Comparison of ENCODE assay signal across 1 cellular context in the genomic region with DNA sequence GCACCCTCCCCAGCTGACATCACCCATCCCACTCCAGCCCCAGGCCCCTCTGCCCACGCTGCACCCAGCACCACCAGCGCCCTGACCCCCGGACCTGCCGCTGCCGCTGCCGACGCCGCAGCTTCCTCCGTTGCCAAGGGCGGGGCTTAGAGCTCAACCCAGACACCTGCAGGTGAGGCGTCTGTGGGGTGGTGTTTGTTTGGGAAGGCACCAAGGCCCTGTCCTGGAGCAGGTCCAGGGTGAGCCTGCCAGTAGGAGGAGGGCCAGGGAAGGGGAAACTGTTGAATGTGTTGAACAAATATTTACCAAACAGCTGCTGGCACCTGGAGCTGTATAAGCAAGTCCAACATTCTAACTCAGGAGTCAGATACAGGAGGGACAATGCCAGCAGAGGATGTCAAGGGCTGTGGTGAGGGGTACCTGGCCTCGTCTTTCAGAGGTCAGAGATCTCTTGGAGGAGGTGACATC.
TF ChIP-seq lines count a peak whose summit lies in the region.

No MANE protein-coding gene starts in this region.

TF ChIP-seq in HepG2, 621 proteins besides CTCF, POLR2A, EP300 and RAD21 (continued from another document and continues in another):
- TF ChIP-seq, protein P1, sequence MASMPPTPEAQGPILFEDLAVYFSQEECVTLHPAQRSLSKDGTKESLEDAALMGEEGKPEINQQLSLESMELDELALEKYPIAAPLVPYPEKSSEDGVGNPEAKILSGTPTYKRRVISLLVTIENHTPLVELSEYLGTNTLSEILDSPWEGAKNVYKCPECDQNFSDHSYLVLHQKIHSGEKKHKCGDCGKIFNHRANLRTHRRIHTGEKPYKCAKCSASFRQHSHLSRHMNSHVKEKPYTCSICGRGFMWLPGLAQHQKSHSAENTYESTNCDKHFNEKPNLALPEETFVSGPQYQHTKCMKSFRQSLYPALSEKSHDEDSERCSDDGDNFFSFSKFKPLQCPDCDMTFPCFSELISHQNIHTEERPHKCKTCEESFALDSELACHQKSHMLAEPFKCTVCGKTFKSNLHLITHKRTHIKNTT (CRISPR knock-in tag; IDR thresholded peaks at IDR 0.05) = no peak
- TF ChIP-seq, protein P2, sequence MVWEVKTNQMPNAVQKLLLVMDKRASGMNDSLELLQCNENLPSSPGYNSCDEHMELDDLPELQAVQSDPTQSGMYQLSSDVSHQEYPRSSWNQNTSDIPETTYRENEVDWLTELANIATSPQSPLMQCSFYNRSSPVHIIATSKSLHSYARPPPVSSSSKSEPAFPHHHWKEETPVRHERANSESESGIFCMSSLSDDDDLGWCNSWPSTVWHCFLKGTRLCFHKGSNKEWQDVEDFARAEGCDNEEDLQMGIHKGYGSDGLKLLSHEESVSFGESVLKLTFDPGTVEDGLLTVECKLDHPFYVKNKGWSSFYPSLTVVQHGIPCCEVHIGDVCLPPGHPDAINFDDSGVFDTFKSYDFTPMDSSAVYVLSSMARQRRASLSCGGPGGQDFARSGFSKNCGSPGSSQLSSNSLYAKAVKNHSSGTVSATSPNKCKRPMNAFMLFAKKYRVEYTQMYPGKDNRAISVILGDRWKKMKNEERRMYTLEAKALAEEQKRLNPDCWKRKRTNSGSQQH (CRISPR knock-in tag; IDR thresholded peaks at IDR 0.05; ENCODE audit: low read depth) = no peak
- TF ChIP-seq, protein P3, sequence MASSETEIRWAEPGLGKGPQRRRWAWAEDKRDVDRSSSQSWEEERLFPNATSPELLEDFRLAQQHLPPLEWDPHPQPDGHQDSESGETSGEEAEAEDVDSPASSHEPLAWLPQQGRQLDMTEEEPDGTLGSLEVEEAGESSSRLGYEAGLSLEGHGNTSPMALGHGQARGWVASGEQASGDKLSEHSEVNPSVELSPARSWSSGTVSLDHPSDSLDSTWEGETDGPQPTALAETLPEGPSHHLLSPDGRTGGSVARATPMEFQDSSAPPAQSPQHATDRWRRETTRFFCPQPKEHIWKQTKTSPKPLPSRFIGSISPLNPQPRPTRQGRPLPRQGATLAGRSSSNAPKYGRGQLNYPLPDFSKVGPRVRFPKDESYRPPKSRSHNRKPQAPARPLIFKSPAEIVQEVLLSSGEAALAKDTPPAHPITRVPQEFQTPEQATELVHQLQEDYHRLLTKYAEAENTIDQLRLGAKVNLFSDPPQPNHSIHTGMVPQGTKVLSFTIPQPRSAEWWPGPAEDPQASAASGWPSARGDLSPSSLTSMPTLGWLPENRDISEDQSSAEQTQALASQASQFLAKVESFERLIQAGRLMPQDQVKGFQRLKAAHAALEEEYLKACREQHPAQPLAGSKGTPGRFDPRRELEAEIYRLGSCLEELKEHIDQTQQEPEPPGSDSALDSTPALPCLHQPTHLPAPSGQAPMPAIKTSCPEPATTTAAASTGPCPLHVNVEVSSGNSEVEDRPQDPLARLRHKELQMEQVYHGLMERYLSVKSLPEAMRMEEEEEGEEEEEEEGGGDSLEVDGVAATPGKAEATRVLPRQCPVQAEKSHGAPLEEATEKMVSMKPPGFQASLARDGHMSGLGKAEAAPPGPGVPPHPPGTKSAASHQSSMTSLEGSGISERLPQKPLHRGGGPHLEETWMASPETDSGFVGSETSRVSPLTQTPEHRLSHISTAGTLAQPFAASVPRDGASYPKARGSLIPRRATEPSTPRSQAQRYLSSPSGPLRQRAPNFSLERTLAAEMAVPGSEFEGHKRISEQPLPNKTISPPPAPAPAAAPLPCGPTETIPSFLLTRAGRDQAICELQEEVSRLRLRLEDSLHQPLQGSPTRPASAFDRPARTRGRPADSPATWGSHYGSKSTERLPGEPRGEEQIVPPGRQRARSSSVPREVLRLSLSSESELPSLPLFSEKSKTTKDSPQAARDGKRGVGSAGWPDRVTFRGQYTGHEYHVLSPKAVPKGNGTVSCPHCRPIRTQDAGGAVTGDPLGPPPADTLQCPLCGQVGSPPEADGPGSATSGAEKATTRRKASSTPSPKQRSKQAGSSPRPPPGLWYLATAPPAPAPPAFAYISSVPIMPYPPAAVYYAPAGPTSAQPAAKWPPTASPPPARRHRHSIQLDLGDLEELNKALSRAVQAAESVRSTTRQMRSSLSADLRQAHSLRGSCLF (CRISPR knock-in tag; IDR thresholded peaks at IDR 0.05; ENCODE audit: borderline replicate concordance) = no peak
- TF ChIP-seq ZNF782 (CRISPR knock-in tag; IDR thresholded peaks at IDR 0.05; ENCODE audit: borderline replicate concordance) (no peak), ZNF296 (CRISPR knock-in tag; conservative IDR thresholded peaks at IDR 0.05) (no peak), GABPA (IDR thresholded peaks at IDR 0.05; ENCODE audit: low read depth, low read length) (no peak), GABPA (CRISPR knock-in tag; IDR thresholded peaks at IDR 0.05; ENCODE audit: low read depth) (peak; percentile 63), ZNF224 (CRISPR knock-in tag; IDR thresholded peaks at IDR 0.05) (no peak), ZNF207 (IDR thresholded peaks at IDR 0.05; ENCODE audit: borderline replicate concordance) (no peak), ZMYM3 (CRISPR knock-in tag; IDR thresholded peaks at IDR 0.05) (no peak), DPF2 (CRISPR knock-in tag; IDR thresholded peaks at IDR 0.05; ENCODE audit: borderline replicate concordance, low read depth) (no peak), ZNF12 (CRISPR knock-in tag; IDR thresholded peaks at IDR 0.05) (no peak), NFIB (CRISPR knock-in tag; IDR thresholded peaks at IDR 0.05; ENCODE audit: borderline replicate concordance) (no peak), ZNF331 (CRISPR knock-in tag; IDR thresholded peaks at IDR 0.05) (peak; percentile 74; the same call in 1 of the 2 replicates), SIX1 (CRISPR knock-in tag; IDR thresholded peaks at IDR 0.05; ENCODE audit: borderline replicate concordance) (no peak), RELA (CRISPR knock-in tag; IDR thresholded peaks at IDR 0.05) (no peak), THYN1 (CRISPR knock-in tag; IDR thresholded peaks at IDR 0.05; ENCODE audit: borderline replicate concordance, low read depth) (no peak), THAP11 (CRISPR knock-in tag; IDR thresholded peaks at IDR 0.05) (peak; percentile 73), CBX5 (CRISPR knock-in tag; IDR thresholded peaks at IDR 0.05; ENCODE audit: borderline replicate concordance) (no peak), EED (CRISPR knock-in tag; IDR thresholded peaks at IDR 0.05) (no peak), ZNF496 (CRISPR knock-in tag; IDR thresholded peaks at IDR 0.05; ENCODE audit: insufficient replicate concordance) (no peak), ZNF143 (CRISPR knock-in tag; IDR thresholded peaks at IDR 0.05) (no peak), ZNF547 (CRISPR knock-in tag; IDR thresholded peaks at IDR 0.05) (no peak; the same call in 1 of the 2 replicates), ZNF10 (CRISPR knock-in tag; IDR thresholded peaks at IDR 0.05; ENCODE audit: borderline replicate concordance, low read depth) (no peak)
- TF ChIP-seq, protein P4, sequence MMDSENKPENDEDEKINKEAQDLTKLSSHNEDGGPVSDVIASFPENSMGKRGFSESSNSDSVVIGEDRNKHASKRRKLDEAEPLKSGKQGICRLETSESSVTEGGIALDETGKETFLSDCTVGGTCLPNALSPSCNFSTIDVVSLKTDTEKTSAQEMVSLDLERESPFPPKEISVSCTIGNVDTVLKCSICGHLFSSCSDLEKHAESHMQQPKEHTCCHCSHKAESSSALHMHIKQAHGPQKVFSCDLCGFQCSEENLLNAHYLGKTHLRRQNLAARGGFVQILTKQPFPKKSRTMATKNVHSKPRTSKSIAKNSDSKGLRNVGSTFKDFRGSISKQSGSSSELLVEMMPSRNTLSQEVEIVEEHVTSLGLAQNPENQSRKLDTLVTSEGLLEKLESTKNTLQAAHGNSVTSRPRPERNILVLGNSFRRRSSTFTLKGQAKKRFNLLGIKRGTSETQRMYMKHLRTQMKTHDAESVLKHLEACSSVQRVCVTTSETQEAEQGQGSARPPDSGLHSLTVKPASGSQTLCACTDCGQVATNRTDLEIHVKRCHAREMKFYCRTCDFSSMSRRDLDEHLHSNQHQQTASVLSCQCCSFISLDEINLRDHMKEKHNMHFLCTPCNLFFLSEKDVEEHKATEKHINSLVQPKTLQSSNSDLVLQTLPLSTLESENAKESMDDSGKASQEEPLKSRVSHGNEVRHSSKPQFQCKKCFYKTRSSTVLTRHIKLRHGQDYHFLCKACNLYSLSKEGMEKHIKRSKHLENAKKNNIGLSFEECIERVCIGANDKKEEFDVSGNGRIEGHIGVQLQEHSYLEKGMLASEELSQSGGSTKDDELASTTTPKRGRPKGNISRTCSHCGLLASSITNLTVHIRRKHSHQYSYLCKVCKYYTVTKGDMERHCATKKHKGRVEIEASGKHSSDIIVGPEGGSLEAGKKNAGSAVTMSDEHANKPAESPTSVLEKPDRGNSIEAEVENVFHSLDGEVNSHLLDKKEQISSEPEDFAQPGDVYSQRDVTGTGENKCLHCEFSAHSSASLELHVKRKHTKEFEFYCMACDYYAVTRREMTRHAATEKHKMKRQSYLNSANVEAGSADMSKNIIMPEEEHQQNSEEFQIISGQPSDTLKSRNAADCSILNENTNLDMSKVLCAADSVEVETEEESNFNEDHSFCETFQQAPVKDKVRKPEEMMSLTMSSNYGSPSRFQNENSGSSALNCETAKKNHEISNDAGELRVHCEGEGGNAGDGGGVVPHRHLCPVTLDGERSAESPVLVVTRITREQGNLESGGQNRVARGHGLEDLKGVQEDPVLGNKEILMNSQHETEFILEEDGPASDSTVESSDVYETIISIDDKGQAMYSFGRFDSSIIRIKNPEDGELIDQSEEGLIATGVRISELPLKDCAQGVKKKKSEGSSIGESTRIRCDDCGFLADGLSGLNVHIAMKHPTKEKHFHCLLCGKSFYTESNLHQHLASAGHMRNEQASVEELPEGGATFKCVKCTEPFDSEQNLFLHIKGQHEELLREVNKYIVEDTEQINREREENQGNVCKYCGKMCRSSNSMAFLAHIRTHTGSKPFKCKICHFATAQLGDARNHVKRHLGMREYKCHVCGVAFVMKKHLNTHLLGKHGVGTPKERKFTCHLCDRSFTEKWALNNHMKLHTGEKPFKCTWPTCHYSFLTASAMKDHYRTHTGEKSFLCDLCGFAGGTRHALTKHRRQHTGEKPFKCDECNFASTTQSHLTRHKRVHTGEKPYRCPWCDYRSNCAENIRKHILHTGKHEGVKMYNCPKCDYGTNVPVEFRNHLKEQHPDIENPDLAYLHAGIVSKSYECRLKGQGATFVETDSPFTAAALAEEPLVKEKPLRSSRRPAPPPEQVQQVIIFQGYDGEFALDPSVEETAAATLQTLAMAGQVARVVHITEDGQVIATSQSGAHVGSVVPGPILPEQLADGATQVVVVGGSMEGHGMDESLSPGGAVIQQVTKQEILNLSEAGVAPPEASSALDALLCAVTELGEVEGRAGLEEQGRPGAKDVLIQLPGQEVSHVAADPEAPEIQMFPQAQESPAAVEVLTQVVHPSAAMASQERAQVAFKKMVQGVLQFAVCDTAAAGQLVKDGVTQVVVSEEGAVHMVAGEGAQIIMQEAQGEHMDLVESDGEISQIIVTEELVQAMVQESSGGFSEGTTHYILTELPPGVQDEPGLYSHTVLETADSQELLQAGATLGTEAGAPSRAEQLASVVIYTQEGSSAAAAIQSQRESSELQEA (CRISPR knock-in tag; IDR thresholded peaks at IDR 0.05; ENCODE audit: not compliant biosample characterization) = no peak
- TF ChIP-seq, protein P5, sequence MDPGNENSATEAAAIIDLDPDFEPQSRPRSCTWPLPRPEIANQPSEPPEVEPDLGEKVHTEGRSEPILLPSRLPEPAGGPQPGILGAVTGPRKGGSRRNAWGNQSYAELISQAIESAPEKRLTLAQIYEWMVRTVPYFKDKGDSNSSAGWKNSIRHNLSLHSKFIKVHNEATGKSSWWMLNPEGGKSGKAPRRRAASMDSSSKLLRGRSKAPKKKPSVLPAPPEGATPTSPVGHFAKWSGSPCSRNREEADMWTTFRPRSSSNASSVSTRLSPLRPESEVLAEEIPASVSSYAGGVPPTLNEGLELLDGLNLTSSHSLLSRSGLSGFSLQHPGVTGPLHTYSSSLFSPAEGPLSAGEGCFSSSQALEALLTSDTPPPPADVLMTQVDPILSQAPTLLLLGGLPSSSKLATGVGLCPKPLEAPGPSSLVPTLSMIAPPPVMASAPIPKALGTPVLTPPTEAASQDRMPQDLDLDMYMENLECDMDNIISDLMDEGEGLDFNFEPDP (CRISPR knock-in tag; conservative IDR thresholded peaks at IDR 0.05) = no peak
- TF ChIP-seq, protein P6, sequence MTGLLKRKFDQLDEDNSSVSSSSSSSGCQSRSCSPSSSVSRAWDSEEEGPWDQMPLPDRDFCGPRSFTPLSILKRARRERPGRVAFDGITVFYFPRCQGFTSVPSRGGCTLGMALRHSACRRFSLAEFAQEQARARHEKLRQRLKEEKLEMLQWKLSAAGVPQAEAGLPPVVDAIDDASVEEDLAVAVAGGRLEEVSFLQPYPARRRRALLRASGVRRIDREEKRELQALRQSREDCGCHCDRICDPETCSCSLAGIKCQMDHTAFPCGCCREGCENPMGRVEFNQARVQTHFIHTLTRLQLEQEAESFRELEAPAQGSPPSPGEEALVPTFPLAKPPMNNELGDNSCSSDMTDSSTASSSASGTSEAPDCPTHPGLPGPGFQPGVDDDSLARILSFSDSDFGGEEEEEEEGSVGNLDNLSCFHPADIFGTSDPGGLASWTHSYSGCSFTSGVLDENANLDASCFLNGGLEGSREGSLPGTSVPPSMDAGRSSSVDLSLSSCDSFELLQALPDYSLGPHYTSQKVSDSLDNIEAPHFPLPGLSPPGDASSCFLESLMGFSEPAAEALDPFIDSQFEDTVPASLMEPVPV (CRISPR knock-in tag; IDR thresholded peaks at IDR 0.05) = no peak
- TF ChIP-seq, protein P7, sequence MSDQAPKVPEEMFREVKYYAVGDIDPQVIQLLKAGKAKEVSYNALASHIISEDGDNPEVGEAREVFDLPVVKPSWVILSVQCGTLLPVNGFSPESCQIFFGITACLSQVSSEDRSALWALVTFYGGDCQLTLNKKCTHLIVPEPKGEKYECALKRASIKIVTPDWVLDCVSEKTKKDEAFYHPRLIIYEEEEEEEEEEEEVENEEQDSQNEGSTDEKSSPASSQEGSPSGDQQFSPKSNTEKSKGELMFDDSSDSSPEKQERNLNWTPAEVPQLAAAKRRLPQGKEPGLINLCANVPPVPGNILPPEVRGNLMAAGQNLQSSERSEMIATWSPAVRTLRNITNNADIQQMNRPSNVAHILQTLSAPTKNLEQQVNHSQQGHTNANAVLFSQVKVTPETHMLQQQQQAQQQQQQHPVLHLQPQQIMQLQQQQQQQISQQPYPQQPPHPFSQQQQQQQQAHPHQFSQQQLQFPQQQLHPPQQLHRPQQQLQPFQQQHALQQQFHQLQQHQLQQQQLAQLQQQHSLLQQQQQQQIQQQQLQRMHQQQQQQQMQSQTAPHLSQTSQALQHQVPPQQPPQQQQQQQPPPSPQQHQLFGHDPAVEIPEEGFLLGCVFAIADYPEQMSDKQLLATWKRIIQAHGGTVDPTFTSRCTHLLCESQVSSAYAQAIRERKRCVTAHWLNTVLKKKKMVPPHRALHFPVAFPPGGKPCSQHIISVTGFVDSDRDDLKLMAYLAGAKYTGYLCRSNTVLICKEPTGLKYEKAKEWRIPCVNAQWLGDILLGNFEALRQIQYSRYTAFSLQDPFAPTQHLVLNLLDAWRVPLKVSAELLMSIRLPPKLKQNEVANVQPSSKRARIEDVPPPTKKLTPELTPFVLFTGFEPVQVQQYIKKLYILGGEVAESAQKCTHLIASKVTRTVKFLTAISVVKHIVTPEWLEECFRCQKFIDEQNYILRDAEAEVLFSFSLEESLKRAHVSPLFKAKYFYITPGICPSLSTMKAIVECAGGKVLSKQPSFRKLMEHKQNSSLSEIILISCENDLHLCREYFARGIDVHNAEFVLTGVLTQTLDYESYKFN (CRISPR knock-in tag; conservative IDR thresholded peaks at IDR 0.05) = peak; percentile 88
